In the genomic region with DNA sequence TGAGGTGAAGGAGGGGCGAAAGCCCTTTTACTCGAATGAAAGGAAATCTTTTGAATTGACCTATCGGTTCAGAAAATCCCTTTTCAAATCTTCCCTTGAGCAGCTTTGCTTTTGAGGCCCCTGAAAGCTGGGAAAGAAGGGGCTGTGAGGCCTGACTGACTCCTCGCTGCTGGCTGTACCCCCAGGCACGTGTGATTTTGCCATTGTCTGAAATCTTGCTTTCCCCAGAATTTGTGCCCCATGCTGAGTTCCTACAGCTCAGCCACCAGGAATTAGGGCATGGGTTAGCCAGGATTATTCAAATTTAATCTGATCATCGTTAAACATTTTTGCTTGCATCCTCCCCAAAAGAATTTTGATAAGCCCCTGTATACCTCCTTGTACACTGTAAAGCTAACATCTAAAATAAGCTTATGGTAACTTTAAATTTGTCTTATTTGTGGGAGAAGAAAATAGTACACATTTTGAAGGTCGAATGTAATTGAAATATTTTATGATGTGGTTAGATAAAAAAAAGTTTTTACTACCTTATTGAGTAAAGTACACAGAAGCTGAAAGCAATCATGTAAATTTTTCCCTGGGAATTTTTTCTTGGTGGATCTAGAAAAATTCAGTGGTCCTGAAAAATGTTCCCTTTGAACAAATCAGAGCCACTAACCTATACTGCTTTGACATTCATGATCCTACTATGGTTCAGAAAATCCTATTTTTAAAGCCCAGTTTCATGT, we compare ENCODE assay signal across 14 cellular contexts. TPM values are rescaled to one million over a fixed set of nuclear protein-coding genes. Genes with fewer than 3 reads are reported as not detected.
A peak's percentile ranks its signal among the peaks of the same experiment; 100 is the strongest.
DNase-seq lines count a peak whose midpoint lies in the region; ATAC-seq and TF ChIP-seq lines count a peak whose summit lies in the region.
"Had no signal": no experiment of that assay in that cellular context is flagged by ENCODE, and none has a peak within 500 bp of the region (broad histone marks: within the 10 kb centered on the region; RNA-seq: fewer than 3 reads in every experiment).

No MANE protein-coding gene starts in this region.

- H3K4me3 Mint-ChIP-seq in MCF 10A (ENCODE audit: unreplicated experiment): no peak overlapping the region
- H3K4me3 Mint-ChIP-seq: activated CD4-positive, alpha-beta memory T cell treated with anti-CD3 and anti-CD28 coated beads for 36 hours had no signal

- H3K27ac Mint-ChIP-seq in MCF 10A (ENCODE audit: low read depth, unreplicated experiment): no peak overlapping the region
- H3K27ac Mint-ChIP-seq: activated CD4-positive, alpha-beta memory T cell treated with anti-CD3 and anti-CD28 coated beads for 36 hours had no signal

- H2BK5ac ChIP-seq in neuronal stem cell (ENCODE audit: low read length): no peak overlapping the region

- peak overlapping the region; percentile 27 for H2AFZ ChIP-seq in neuronal stem cell (ENCODE audit: low read length)

- 100% methylated on average over 1 of the region's 7 CpGs for WGBS in neuronal stem cell (ENCODE audit: extremely low coverage in 2 of 2, insufficient read length in 2 of 2, insufficient replicate concordance in 1 of 2), 2 donors
- 68 to 71% methylated on average over 7 of the region's 7 CpGs for WGBS in upper lobe of left lung, 2 donors

- no peak overlapping the region for H2BK12ac ChIP-seq in neuronal stem cell (ENCODE audit: low read length)

- CTCF ChIA-PET in MCF 10A (lab: Yijun Ruan, JAX): interaction anchor here (0.9 kb wide), 1 partner anchor 15 kb away, joined by 4 read pairs; no protein-coding TSS in a partner anchor

- peak overlapping the region; percentile 29; the same call in 1 of the 2 replicates for H3K4me3 ChIP-seq in SK-N-MC
- H3K4me3 ChIP-seq in neuronal stem cell (ENCODE audit: low read length in 2 of 2): no peak overlapping the region
- no peak overlapping the region for H3K4me3 ChIP-seq in upper lobe of left lung
- H3K4me3 ChIP-seq: BLaER1 had no signal

- H3K9ac ChIP-seq in SK-N-MC (ENCODE audit: insufficient read length): peak overlapping the region; percentile 33
- no peak overlapping the region for H3K9ac ChIP-seq in neuronal stem cell (ENCODE audit: low read depth, low read length, poor library complexity)
- H3K9ac ChIP-seq: BLaER1 had no signal

- ATAC-seq in upper lobe of left lung (ENCODE audit: low FRiP score in 2 of 2): no peak
- ATAC-seq: left cardiac atrium had no signal

- POLR2A ChIA-PET in MCF 10A (lab: Yijun Ruan, JAX): no interaction called here

- H3K4me1 Mint-ChIP-seq in MCF 10A (ENCODE audit: insufficient read depth, unreplicated experiment): no peaks in the 10 kb centered on the region

- H3K27me3 ChIP-seq in neuronal stem cell (ENCODE audit: control insufficient read depth in 3 of 3, insufficient read depth in 3 of 3, low read depth in 1 of 3, low read length in 3 of 3): no peaks in the 10 kb centered on the region
- H3K27me3 ChIP-seq in upper lobe of left lung: no peaks in the 10 kb centered on the region
- H3K27me3 ChIP-seq: BLaER1 had no signal

- no peak overlapping the region for H4K91ac ChIP-seq in neuronal stem cell (ENCODE audit: low read depth, low read length, poor library complexity)

- no peak overlapping the region for H3K4me2 ChIP-seq in neuronal stem cell (ENCODE audit: insufficient read depth, low read length, poor library complexity, severe bottlenecking)
- H3K4me2 ChIP-seq: BLaER1 had no signal

- H3K4ac ChIP-seq in neuronal stem cell (ENCODE audit: low read length): no peak overlapping the region

- no peak overlapping the region for H2BK15ac ChIP-seq in neuronal stem cell (ENCODE audit: low read length)

- peak; percentile 47 for DNase-seq in EL
- DNase-seq in SK-N-MC (ENCODE audit: low read depth, low spot score): peak; percentile 18
- peak; percentile 42 for DNase-seq in fibroblast of gingiva (ENCODE audit: low read depth)
- DNase-seq in neuronal stem cell (ENCODE audit: low spot score): peak; percentile 67
- DNase-seq in MCF 10A (ENCODE audit: unreplicated experiment): no peak
- DNase-seq in upper lobe of left lung: no peak
- no peak for DNase-seq in stimulated activated CD4-positive, alpha-beta T cell treated with anti-CD3 and anti-CD28 coated beads, Interleukin-4, amount 100 ng/mL, for 24 hours
- DNase-seq in NCI-H226: no peak
- DNase-seq: activated CD4-positive, alpha-beta memory T cell treated with anti-CD3 and anti-CD28 coated beads for 36 hours; activated gamma-delta T cell; left cardiac atrium; T-helper 1 cell had no signal

- TF ChIP-seq POLR2A in upper lobe of left lung (IDR thresholded peaks at IDR 0.05): no peak

- no peaks in the 10 kb centered on the region for H3K79me1 ChIP-seq in neuronal stem cell (ENCODE audit: low read depth, low read length)

- no peaks in the 10 kb centered on the region for H3K36me3 Mint-ChIP-seq in MCF 10A (ENCODE audit: insufficient read depth, unreplicated experiment)

- H2BK120ac ChIP-seq in neuronal stem cell (ENCODE audit: low read depth, low read length): no peak overlapping the region

- H2AK5ac ChIP-seq in neuronal stem cell (ENCODE audit: low read depth, low read length): no peak overlapping the region

- intact Hi-C loops in MCF 10A (cut with micrococcal nuclease): no loop called here

- H3K36me3 ChIP-seq in SK-N-MC (ENCODE audit: insufficient read depth, low read length) (no peaks in the 10 kb centered on the region), neuronal stem cell (replicated peaks in 1 of 2; ENCODE audit: control insufficient read depth in 2 of 2, insufficient read depth in 2 of 2, low read length in 2 of 2) (peaks cover 0 to 9% of the 10 kb centered on the region in 2 donors), upper lobe of left lung (no peaks in the 10 kb centered on the region)

- no peak overlapping the region for H3K18ac ChIP-seq in neuronal stem cell (ENCODE audit: low read length)

- no peak for TF ChIP-seq CTCF in MCF 10A (IDR thresholded peaks at IDR 0.05; ENCODE audit: unreplicated experiment)
- TF ChIP-seq CTCF in upper lobe of left lung (IDR thresholded peaks at IDR 0.05): no peak

- H3K9me3 ChIP-seq in SK-N-MC (ENCODE audit: low read depth, low read length): no peaks in the 10 kb centered on the region
- peaks cover 0 to 14% of the 10 kb centered on the region in 2 donors for H3K9me3 ChIP-seq in neuronal stem cell (replicated peaks in 1 of 2; ENCODE audit: control insufficient read depth in 2 of 2, insufficient read depth in 1 of 2, low read depth in 1 of 2, low read length in 2 of 2)
- H3K9me3 ChIP-seq in upper lobe of left lung: no peaks in the 10 kb centered on the region

- H4K8ac ChIP-seq in neuronal stem cell (ENCODE audit: low read depth, low read length): no peak overlapping the region

- no TSS peak for BruUV-seq in MCF 10A (replicated peaks; lab: Mats Ljungman, UMichigan)

- H3K27ac ChIP-seq in SK-N-MC (peak overlapping the region; percentile 56; the same call in 1 of the 2 replicates), neuronal stem cell (replicated peaks; ENCODE audit: low read length) (peak overlapping the region; percentile 76), upper lobe of left lung (no peak overlapping the region)
- H3K27ac ChIP-seq: BLaER1 had no signal

- no peak overlapping the region for H3K23ac ChIP-seq in neuronal stem cell (ENCODE audit: low read depth, low read length, poor library complexity)

- H3K14ac ChIP-seq in neuronal stem cell (ENCODE audit: low read length): no peak overlapping the region

- TF ChIP-seq EP300 in upper lobe of left lung (IDR thresholded peaks at IDR 0.05): no peak

- H3K9me3 Mint-ChIP-seq in MCF 10A (ENCODE audit: unreplicated experiment): no peaks in the 10 kb centered on the region

- H3K4me1 ChIP-seq in neuronal stem cell (ENCODE audit: control insufficient read depth in 2 of 2, insufficient read depth in 1 of 2, low read depth in 1 of 2, low read length in 2 of 2) (peaks cover 10 to 13% of the 10 kb centered on the region in 2 donors), upper lobe of left lung (peaks cover 0 to 6% (median 2%) of the 10 kb centered on the region in 4 donors)

- H3K27me3 Mint-ChIP-seq in MCF 10A (ENCODE audit: insufficient read depth, unreplicated experiment): no peaks in the 10 kb centered on the region
- H3K27me3 Mint-ChIP-seq: activated CD4-positive, alpha-beta memory T cell treated with anti-CD3 and anti-CD28 coated beads for 36 hours had no signal

RNA-seq across cellular contexts. Expression of a gene that starts 46.7 kb away (rescaled TPM):
- 11.3 TPM for polyA plus RNA-seq in neuronal stem cell (2013, experiment 1 of 2)
- polyA plus RNA-seq in neuronal stem cell (2013, experiment 2 of 2): 11.5 TPM
- 36.0 and 36.9 TPM in 2 replicates for total RNA-seq in MCF 10A (2022)
- 10 to 100 TPM; 57.3 to 91.6 (median 69.4) TPM for total RNA-seq in upper lobe of left lung

RNA-seq across cellular contexts. Expression of a gene that starts 47.3 kb away (rescaled TPM):
- polyA plus RNA-seq in neuronal stem cell (2013, experiment 1 of 2): not detected
- not detected for polyA plus RNA-seq in neuronal stem cell (2013, experiment 2 of 2)
- total RNA-seq in MCF 10A (2022): not detected in 2 replicates
- total RNA-seq in upper lobe of left lung: not detected
- total RNA-seq: activated CD4-positive, alpha-beta memory T cell treated with anti-CD3 and anti-CD28 coated beads for 36 hours; frontal cortex; left cardiac atrium had no signal

Comparison
In these comparisons a context has a peak if more than half of its experiments do, and no peak if none do; other contexts are left out.
1. DNase-seq: peak in EL (single experiment), SK-N-MC (single experiment), fibroblast of gingiva (single experiment) and neuronal stem cell (single experiment); none in MCF 10A (single experiment), upper lobe of left lung (0 of 2), stimulated activated CD4-positive, alpha-beta T cell treated with anti-CD3 and anti-CD28 coated beads, Interleukin-4, amount 100 ng/mL, for 24 hours (single experiment) and NCI-H226 (single experiment).
2. H3K27ac ChIP-seq: peak in SK-N-MC (single experiment) and neuronal stem cell (single experiment); none in upper lobe of left lung (0 of 4).